13 cellular contexts compared by ENCODE assay signal in genomic region chr12:50979369-50980052, GRCh38. TPM values are rescaled to one million over a fixed set of nuclear protein-coding genes. Genes with fewer than 3 reads are reported as not detected.
DNase-seq lines count a peak whose midpoint lies in the region; ATAC-seq and TF ChIP-seq lines count a peak whose summit lies in the region.
"Had no signal": no experiment of that assay in that cellular context is flagged by ENCODE, and none has a peak within 500 bp of the region (broad histone marks: within the 10 kb centered on the region; RNA-seq: fewer than 3 reads in every experiment).

No MANE protein-coding gene starts in this region.

- no peaks in the 10 kb centered on the region for H3K9me3 Mint-ChIP-seq in activated T-helper 17 cell treated with anti-CD3 and anti-CD28 coated beads, Interleukin-2, amount 50 U/mL, for 72 hours
- H3K9me3 Mint-ChIP-seq in stimulated activated naive CD8-positive, alpha-beta T cell treated with anti-CD3 and anti-CD28 coated beads, Interleukin-15, amount 100 ng/mL, for 72 hours: no peaks in the 10 kb centered on the region
- H3K9me3 Mint-ChIP-seq in HFFc6: no peaks in the 10 kb centered on the region

- DNase-seq in activated T-cell treated with anti-CD3 and anti-CD28 coated beads for 24 hours (ENCODE audit: low read depth) (peak; percentile 32), 8988T (no peak), HFFc6 (no peak)
- no peak for DNase-seq in activated T-cell treated with anti-CD3 and anti-CD28 coated beads, Interleukin-2, amount 50 U/mL, for 1 hour
- peak in 1 of 2 donors; percentile 41 for DNase-seq in stimulated activated naive CD8-positive, alpha-beta T cell treated with anti-CD3 and anti-CD28 coated beads, Interleukin-15, amount 100 ng/mL, for 72 hours
- DNase-seq: activated CD8-positive, alpha-beta memory T cell treated with anti-CD3 and anti-CD28 coated beads, Interleukin-2, amount 50 U/mL, for 48 hours; effector CD8-positive, alpha-beta T cell; NCI-H2081 treated with DMSO at 0.1 percent for 48 hours; right cardiac atrium; SHP77 treated with DMSO at 0.1 percent for 48 hours had no signal

- no peaks in the 10 kb centered on the region for H3K27me3 Mint-ChIP-seq in activated T-helper 17 cell treated with anti-CD3 and anti-CD28 coated beads, Interleukin-2, amount 50 U/mL, for 72 hours
- H3K27me3 Mint-ChIP-seq in stimulated activated naive CD8-positive, alpha-beta T cell treated with anti-CD3 and anti-CD28 coated beads, Interleukin-15, amount 100 ng/mL, for 72 hours: no peaks in the 10 kb centered on the region
- H3K27me3 Mint-ChIP-seq in HFFc6 (ENCODE audit: insufficient read depth): no peaks in the 10 kb centered on the region

- peak overlapping the region; percentile 99 for H3K27ac Mint-ChIP-seq in activated T-helper 17 cell treated with anti-CD3 and anti-CD28 coated beads, Interleukin-2, amount 50 U/mL, for 72 hours
- peak overlapping the region in 1 of 2 donors; percentile 94 for H3K27ac Mint-ChIP-seq in stimulated activated naive CD8-positive, alpha-beta T cell treated with anti-CD3 and anti-CD28 coated beads, Interleukin-15, amount 100 ng/mL, for 72 hours
- no peak overlapping the region for H3K27ac Mint-ChIP-seq in HFFc6

- ATAC-seq in HG02759 (IDR thresholded peaks at IDR 0.05; ENCODE audit: unreplicated experiment) (peak; percentile 52), HG02981 (IDR thresholded peaks at IDR 0.05; ENCODE audit: unreplicated experiment) (no peak)
- ATAC-seq in activated T-helper 17 cell treated with anti-CD3 and anti-CD28 coated beads, Interleukin-2, amount 50 U/mL, for 72 hours (replicated peaks): peak; percentile 90
- ATAC-seq in stimulated activated naive CD8-positive, alpha-beta T cell treated with anti-CD3 and anti-CD28 coated beads, Interleukin-15, amount 100 ng/mL, for 72 hours: peak; percentile 91
- ATAC-seq: right cardiac atrium had no signal

- TF ChIP-seq CTCF in HFFc6 (IDR thresholded peaks at IDR 0.05): no peak

- peak overlapping the region; percentile 80 for H3K4me3 Mint-ChIP-seq in activated T-helper 17 cell treated with anti-CD3 and anti-CD28 coated beads, Interleukin-2, amount 50 U/mL, for 72 hours
- H3K4me3 Mint-ChIP-seq in stimulated activated naive CD8-positive, alpha-beta T cell treated with anti-CD3 and anti-CD28 coated beads, Interleukin-15, amount 100 ng/mL, for 72 hours: peak overlapping the region; percentile 33 to 82
- H3K4me3 Mint-ChIP-seq in HFFc6: no peak overlapping the region

- peaks cover 21% of the 10 kb centered on the region for H3K4me1 Mint-ChIP-seq in activated T-helper 17 cell treated with anti-CD3 and anti-CD28 coated beads, Interleukin-2, amount 50 U/mL, for 72 hours
- H3K4me1 Mint-ChIP-seq in stimulated activated naive CD8-positive, alpha-beta T cell treated with anti-CD3 and anti-CD28 coated beads, Interleukin-15, amount 100 ng/mL, for 72 hours: peaks cover 17% of the 10 kb centered on the region
- H3K4me1 Mint-ChIP-seq in HFFc6 (ENCODE audit: low read depth): peaks cover 5% of the 10 kb centered on the region

- peaks cover 50% of the 10 kb centered on the region for H3K36me3 Mint-ChIP-seq in activated T-helper 17 cell treated with anti-CD3 and anti-CD28 coated beads, Interleukin-2, amount 50 U/mL, for 72 hours (ENCODE audit: low read depth)
- H3K36me3 Mint-ChIP-seq in HFFc6 (ENCODE audit: low read depth): no peaks in the 10 kb centered on the region

RNA-seq across cellular contexts. Expression of gene HIGD1C, which starts 27.2 kb away (rescaled TPM):
- total RNA-seq in activated T-helper 17 cell treated with anti-CD3 and anti-CD28 coated beads, Interleukin-2, amount 50 U/mL, for 72 hours: not detected
- total RNA-seq in HFFc6 (2021; fragmentation: NEBNext Ultra II Directional; extraction: Animal tissue kit (Norgen Biotek cat#: 25700)): not detected
- total RNA-seq: right cardiac atrium had no signal

RNA-seq across cellular contexts. Expression of gene SLC11A2, which starts 46.7 kb away (rescaled TPM):
- 10 to 100 TPM; 51.8 to 56.3 TPM for total RNA-seq in activated T-helper 17 cell treated with anti-CD3 and anti-CD28 coated beads, Interleukin-2, amount 50 U/mL, for 72 hours
- total RNA-seq in HFFc6 (2021; fragmentation: NEBNext Ultra II Directional; extraction: Animal tissue kit (Norgen Biotek cat#: 25700)): 10 to 100 TPM; 32.0 to 37.4 (median 34.0) TPM
